ENCODE assay signal across 19 cellular contexts in genomic region chr14:96062010-96062409, GRCh38. TPM values are rescaled to one million over a fixed set of nuclear protein-coding genes. Genes with fewer than 3 reads are reported as not detected.
A peak's percentile ranks its signal among the peaks of the same experiment; 100 is the strongest.
DNase-seq lines count a peak whose midpoint lies in the region; TF ChIP-seq lines count a peak whose summit lies in the region.
"Had no signal": no experiment of that assay in that cellular context is flagged by ENCODE, and none has a peak within 500 bp of the region (broad histone marks: within the 10 kb centered on the region; RNA-seq: fewer than 3 reads in every experiment).

No MANE protein-coding gene starts in this region.

- in situ Hi-C loops in ACHN (cut with HindIII; ENCODE audit: low pct_ligation_motif_present, low pct_unique_long_range_greater_than_20kb, low sequenced_read_pairs): no loop called here

- TF ChIP-seq CTCF in C4-2B (conservative IDR thresholded peaks at IDR 0.05) (no peak), coronary artery (IDR thresholded peaks at IDR 0.05) (no peak), spleen (IDR thresholded peaks at IDR 0.05 in 8 of 11, conservative IDR thresholded peaks at IDR 0.05 in 3 of 11) (no peak), left ventricle myocardium inferior (IDR thresholded peaks at IDR 0.05; ENCODE audit: borderline replicate concordance) (no peak)

- H3K9me3 ChIP-seq in spleen: no peaks in the 10 kb centered on the region
- H3K9me3 ChIP-seq in left ventricle myocardium inferior (replicated peaks): no peaks in the 10 kb centered on the region
- H3K9me3 ChIP-seq: HAP-1, MG63 had no signal

- H3K27ac ChIP-seq in C4-2B (peak overlapping the region; percentile 74), coronary artery (no peak overlapping the region), spleen (no peak overlapping the region), left ventricle myocardium inferior (replicated peaks) (no peak overlapping the region)
- H3K27ac ChIP-seq: RWPE1, SK-N-MC had no signal

- no peak for TF ChIP-seq POLR2A in spleen (IDR thresholded peaks at IDR 0.05)

- H3K4me1 ChIP-seq in spleen (no peaks in the 10 kb centered on the region), left ventricle myocardium inferior (no peaks in the 10 kb centered on the region)

- intact Hi-C loops in spleen (cut with DNase I; ENCODE audit: low total_unique reads): no loop called here
- intact Hi-C loops in left ventricle myocardium inferior (cut with micrococcal nuclease): no loop called here

- H3K4me3 ChIP-seq in coronary artery: no peak overlapping the region
- no peak overlapping the region for H3K4me3 ChIP-seq in spleen
- H3K4me3 ChIP-seq in left ventricle myocardium inferior: no peak overlapping the region
- H3K4me3 ChIP-seq: GM23338, HAP-1, MG63, SK-N-MC had no signal

- H3K27me3 ChIP-seq in spleen (replicated peaks in 1 of 7) (peaks cover 0 to 59% (median 0%) of the 10 kb centered on the region in 7 donors), left ventricle myocardium inferior (ENCODE audit: low read depth) (peaks cover 88% of the 10 kb centered on the region)
- H3K27me3 ChIP-seq: MG63 had no signal

- peak; percentile 23 for DNase-seq in NCI-H69 (lab: John Stamatoyannopoulos, UW)
- peak; percentile 63 for DNase-seq in coronary artery (ENCODE audit: low spot score)
- peak; percentile 27 for DNase-seq in spleen
- no peak for DNase-seq in left ventricle myocardium inferior
- DNase-seq in C1 segment of cervical spinal cord (lab: John Stamatoyannopoulos, UW): no peak
- DNase-seq in ACHN: no peak
- DNase-seq: DMS153, DND-41, KBM-7, MG63, NCI-H2029, NCI-H446 treated with DMSO at 0.1 percent for 48 hours, NCI-H526, SHP77 treated with DMSO at 0.1 percent for 48 hours had no signal

- H3K36me3 ChIP-seq in spleen: no peaks in the 10 kb centered on the region
- no peaks in the 10 kb centered on the region for H3K36me3 ChIP-seq in left ventricle myocardium inferior
- H3K36me3 ChIP-seq: HAP-1, MG63 had no signal

- 83 to 89% (median 85%) methylated on average over 4 of the region's 4 CpGs for WGBS in spleen, 5 donors

RNA-seq across cellular contexts. Expression of gene C14orf132, which starts 22.8 kb away (rescaled TPM):
- total RNA-seq in spleen (10 to 100 TPM in 4 of 7 donors, 1 to 10 TPM in 3; 3.0 to 16.4 (median 10.2) TPM), left ventricle myocardium inferior (4.8 TPM)
- polyA plus RNA-seq in spleen: 1 to 10 TPM; 1.8 to 3.5 (median 1.8) TPM

Comparison
In these comparisons a context has a peak if more than half of its experiments do, and no peak if none do; other contexts are left out.
1. DNase-seq: peak in NCI-H69 (single experiment), coronary artery (single experiment) and spleen (single experiment); none in left ventricle myocardium inferior (single experiment), C1 segment of cervical spinal cord (0 of 14) and ACHN (single experiment).